1 cellular context compared by ENCODE assay signal in genomic region chr9:62838024-62838718, GRCh38.
A peak's percentile ranks its signal among the peaks of the same experiment; 100 is the strongest.
TF ChIP-seq lines count a peak whose summit lies in the region.

No MANE protein-coding gene starts in this region.

TF ChIP-seq in A549, 52 proteins besides CTCF, POLR2A, EP300 and RAD21 (continued from another document):
- TF ChIP-seq REST (IDR thresholded peaks at IDR 0.05): peak; percentile 51
